18 cellular contexts compared by ENCODE assay signal in genomic region chr4:187060551-187060950, GRCh38.
DNase-seq lines count a peak whose midpoint lies in the region; ATAC-seq, FAIRE-seq and TF ChIP-seq lines count a peak whose summit lies in the region.
"Had no signal": no experiment of that assay in that cellular context is flagged by ENCODE, and none has a peak within 500 bp of the region (broad histone marks: within the 10 kb centered on the region; RNA-seq: fewer than 3 reads in every experiment).

No MANE protein-coding gene starts in this region.

- no peak overlapping the region for H3K9ac ChIP-seq in HepG2 (ENCODE audit: insufficient read depth, low read depth, low read length)
- H3K9ac ChIP-seq in IMR-90 (ENCODE audit: low read depth, low read length) = no peak overlapping the region
- H3K9ac ChIP-seq in H1 (replicated peaks in 1 of 4; ENCODE audit: extremely low read depth in 1 of 4, low read depth in 3 of 4, low read length in 3 of 4) = no peak overlapping the region

- H3K79me2 ChIP-seq in HepG2 (ENCODE audit: insufficient read depth, low read length) (no peaks in the 10 kb centered on the region), H1 (ENCODE audit: control insufficient read depth in 1 of 2, insufficient read depth in 2 of 2, low read length in 2 of 2) (no peaks in the 10 kb centered on the region)

- H2BK5ac ChIP-seq in IMR-90 (ENCODE audit: low read depth, low read length, poor library complexity, severe bottlenecking) (no peak overlapping the region), H1 (ENCODE audit: low read depth, low read length) (peak overlapping the region; percentile 40; the same call in 1 of the 2 replicates)

- H3K9me3 ChIP-seq in HepG2 (ENCODE audit: low read length) (no peaks in the 10 kb centered on the region), right lobe of liver (no peaks in the 10 kb centered on the region), IMR-90 (ENCODE audit: control insufficient read depth, insufficient read depth, low read length) (no peaks in the 10 kb centered on the region), H1 (ENCODE audit: insufficient read depth in 2 of 2, low read depth in 1 of 2, low read length in 1 of 2) (no peaks in the 10 kb centered on the region)

- no peak overlapping the region for H3K14ac ChIP-seq in IMR-90 (replicated peaks; ENCODE audit: low read depth, low read length)
- H3K14ac ChIP-seq in H1 (ENCODE audit: insufficient read length) = no peak overlapping the region

- no peak overlapping the region for H2BK20ac ChIP-seq in IMR-90 (ENCODE audit: low read depth, low read length)
- no peak overlapping the region for H2BK20ac ChIP-seq in H1 (ENCODE audit: low read length)

- no peak for TF ChIP-seq EP300 in HepG2 (IDR thresholded peaks at IDR 0.05; ENCODE audit: low read depth in 2 of 2, low read length in 2 of 2)
- TF ChIP-seq EP300 in HepG2 (CRISPR knock-in tag; IDR thresholded peaks at IDR 0.05; ENCODE audit: borderline replicate concordance) = no peak
- TF ChIP-seq EP300 in H1 (IDR thresholded peaks at IDR 0.05; ENCODE audit: borderline replicate concordance in 1 of 2, low read depth in 2 of 2, low read length in 2 of 2) = no peak

- H3K9me1 ChIP-seq in IMR-90 (ENCODE audit: insufficient read depth, low read length) = no peaks in the 10 kb centered on the region

- H3K23ac ChIP-seq in IMR-90 (ENCODE audit: low read depth, low read length) (no peak overlapping the region), H1 (ENCODE audit: insufficient read length) (no peak overlapping the region)

- POLR2A ChIA-PET in HepG2 (lab: Yijun Ruan, JAX) (no interaction called here), IMR-90 (lab: Charles Lee; ENCODE audit: unreplicated experiment) (no interaction called here), H1 (lab: Charles Lee; ENCODE audit: partially characterized antibody) (no interaction called here)

- FAIRE-seq in HepG2 (lab: Jason Lieb, UNC) = no peak
- FAIRE-seq in H1 (lab: Jason Lieb, UNC) = no peak
- FAIRE-seq: D721Med, GM12878, GM18507 had no signal

- no peak for TF ChIP-seq CTCF in HepG2 (CRISPR knock-in tag; IDR thresholded peaks at IDR 0.05)
- TF ChIP-seq CTCF in right lobe of liver (IDR thresholded peaks at IDR 0.05) = no peak
- no peak for TF ChIP-seq CTCF in IMR-90 (conservative IDR thresholded peaks at IDR 0.05; ENCODE audit: low read depth, low read length)
- no peak for TF ChIP-seq CTCF in H1 (IDR thresholded peaks at IDR 0.05; ENCODE audit: control extremely low read depth in 1 of 3, insufficient read depth in 1 of 3, low read depth in 1 of 3, low read length in 3 of 3)

- H2BK15ac ChIP-seq in IMR-90 (ENCODE audit: low read depth, low read length) = no peak overlapping the region
- H2BK15ac ChIP-seq in H1 (ENCODE audit: low read length) = no peak overlapping the region

- TF ChIP-seq POLR2A in HepG2 (IDR thresholded peaks at IDR 0.05; ENCODE audit: insufficient read depth in 1 of 2, low read depth in 2 of 2, low read length in 2 of 2) = no peak
- no peak for TF ChIP-seq POLR2A in right lobe of liver (IDR thresholded peaks at IDR 0.05)
- no peak for TF ChIP-seq POLR2A in IMR-90 (IDR thresholded peaks at IDR 0.05; ENCODE audit: low read depth, low read length)
- TF ChIP-seq POLR2A in H1 (IDR thresholded peaks at IDR 0.05; ENCODE audit: control extremely low read depth in 1 of 2, low read depth in 2 of 2, low read length in 2 of 2) = no peak

- H3K18ac ChIP-seq in IMR-90 (ENCODE audit: low read depth, low read length) = no peak overlapping the region
- no peak overlapping the region for H3K18ac ChIP-seq in H1 (ENCODE audit: extremely low read depth, low read length)

- H4K5ac ChIP-seq in IMR-90 (ENCODE audit: low read depth, low read length) (no peak overlapping the region), H1 (ENCODE audit: insufficient read length, low read depth, low read length) (no peak overlapping the region)

- H3K27me3 ChIP-seq in HepG2 (ENCODE audit: control insufficient read depth in 1 of 2, insufficient read depth in 2 of 2, low read length in 2 of 2) = peaks cover 2 to 33% of the 10 kb centered on the region in 2 experiments; a peak in 3 of 5 replicates
- H3K27me3 ChIP-seq in right lobe of liver = no peaks in the 10 kb centered on the region
- H3K27me3 ChIP-seq in IMR-90 (ENCODE audit: control insufficient read depth, insufficient read depth, low read length) = no peaks in the 10 kb centered on the region
- no peaks in the 10 kb centered on the region for H3K27me3 ChIP-seq in H1 (replicated peaks in 1 of 4; ENCODE audit: control insufficient read depth in 3 of 4, extremely low read depth in 1 of 4, insufficient read depth in 3 of 4, low read length in 3 of 4)

- no peaks in the 10 kb centered on the region for H3K23me2 ChIP-seq in H1 (ENCODE audit: low read depth, low read length)

- no peak overlapping the region for H4K91ac ChIP-seq in IMR-90 (ENCODE audit: insufficient read depth, low read depth, low read length)
- H4K91ac ChIP-seq in H1 (replicated peaks; ENCODE audit: insufficient read length, low read length) = no peak overlapping the region

- H3K4ac ChIP-seq in IMR-90 (ENCODE audit: low read depth, low read length) (no peak overlapping the region), H1 (replicated peaks; ENCODE audit: insufficient read length, low read depth, low read length) (no peak overlapping the region)

- no peak for TF ChIP-seq RAD21 in HepG2 (CRISPR knock-in tag; IDR thresholded peaks at IDR 0.05)
- no peak for TF ChIP-seq RAD21 in IMR-90 (IDR thresholded peaks at IDR 0.05; ENCODE audit: low read length)
- TF ChIP-seq RAD21 in H1 (IDR thresholded peaks at IDR 0.05 in 1 of 2, conservative IDR thresholded peaks at IDR 0.05 in 1 of 2; ENCODE audit: low read depth in 2 of 2, low read length in 2 of 2) = no peak

- dilution Hi-C loops in IMR-90 (cut with HindIII; ENCODE audit: low sequenced_read_pairs, unreplicated experiment) = no loop called here

- H3K4me1 ChIP-seq in HepG2 (ENCODE audit: insufficient read depth, low read length) = no peaks in the 10 kb centered on the region
- H3K4me1 ChIP-seq in right lobe of liver = no peaks in the 10 kb centered on the region
- H3K4me1 ChIP-seq in IMR-90 (ENCODE audit: control insufficient read depth, insufficient read depth, low read length) = no peaks in the 10 kb centered on the region
- H3K4me1 ChIP-seq in H1 (replicated peaks in 1 of 4; ENCODE audit: control insufficient read depth in 3 of 4, insufficient read depth in 4 of 4, low read length in 3 of 4) = no peaks in the 10 kb centered on the region

- H2AFZ ChIP-seq in HepG2 (ENCODE audit: low read length) = no peak overlapping the region
- H2AFZ ChIP-seq in IMR-90 (replicated peaks; ENCODE audit: low read length, poor library complexity) = peak overlapping the region; percentile 37
- no peak overlapping the region for H2AFZ ChIP-seq in H1 (ENCODE audit: low read length)

- H3K36me3 ChIP-seq in HepG2 (replicated peaks in 1 of 2; ENCODE audit: control insufficient read depth in 1 of 2, insufficient read depth in 2 of 2, low read length in 2 of 2) (no peaks in the 10 kb centered on the region), right lobe of liver (no peaks in the 10 kb centered on the region), IMR-90 (ENCODE audit: control insufficient read depth, insufficient read depth, low read length) (no peaks in the 10 kb centered on the region), H1 (ENCODE audit: control insufficient read depth in 2 of 4, insufficient read depth in 4 of 4, low read length in 3 of 4) (no peaks in the 10 kb centered on the region)

- BruUV-seq in HepG2 (replicated peaks; lab: Mats Ljungman, UMichigan) (no TSS peak), IMR-90 (replicated peaks; lab: Mats Ljungman, UMichigan) (no TSS peak)

- peak; percentile 42; the same call in 1 of the 3 replicates for ATAC-seq in HepG2
- no peak for ATAC-seq in right lobe of liver
- ATAC-seq in IMR-90 (ENCODE audit: low read depth) = no peak
- no peak for ATAC-seq in GM21786 (IDR thresholded peaks at IDR 0.05; ENCODE audit: unreplicated experiment)
- ATAC-seq: GM12878 had no signal

- H2BK120ac ChIP-seq in IMR-90 (ENCODE audit: low read depth, low read length) (no peak overlapping the region), H1 (replicated peaks; ENCODE audit: low read depth, low read length) (no peak overlapping the region)

- CTCF ChIA-PET in HepG2 (lab: Yijun Ruan, JAX; ENCODE audit: low intra/inter-chr PET ratio, low total read pairs) = no interaction called here
- CTCF ChIA-PET in IMR-90 (lab: Yijun Ruan, JAX) = interaction anchor here (1.0 kb wide), 1 partner anchor 11 kb away, joined by 3 read pairs; no protein-coding TSS in a partner anchor
- CTCF ChIA-PET in H1 (lab: Charles Lee; ENCODE audit: partially characterized antibody) = interaction anchor here (0.6 kb wide), 2 partner anchors 280 to 991 kb away, joined by 3 read pairs; no protein-coding TSS in a partner anchor

- no peak overlapping the region for H4K8ac ChIP-seq in IMR-90 (ENCODE audit: low read depth in 2 of 2, low read length in 2 of 2)
- H4K8ac ChIP-seq in H1 (ENCODE audit: extremely low read depth, insufficient read depth, low read length) = peak overlapping the region; percentile 53; the same call in 1 of the 2 replicates

- no peak for DNase-seq in HepG2 (ENCODE audit: low spot score)
- no peak for DNase-seq in right lobe of liver
- no peak for DNase-seq in IMR-90
- no peak for DNase-seq in H1 (ENCODE audit: low read depth in 1 of 2, low spot score in 2 of 2)
- DNase-seq in SW 1271 (lab: John Stamatoyannopoulos, UW) = no peak
- no peak for DNase-seq in stimulated activated naive CD4-positive, alpha-beta T cell (lab: John Stamatoyannopoulos, UW)
- DNase-seq: CD4-positive, alpha-beta T cell; CD8-positive, alpha-beta memory T cell; DMS 273 treated with DMSO at 0.1 percent for 48 hours; DMS79; EL; GDM1; GOT3; HCEC 1CT had no signal

- H3K4me2 ChIP-seq in HepG2 (ENCODE audit: low read depth, low read length) (no peak overlapping the region), IMR-90 (ENCODE audit: low read depth, low read length) (no peak overlapping the region), H1 (ENCODE audit: insufficient read depth in 1 of 2, low read depth in 2 of 2, low read length in 2 of 2) (no peak overlapping the region)

- H4K20me1 ChIP-seq in HepG2 (ENCODE audit: insufficient read depth, low read length) = no peaks in the 10 kb centered on the region
- no peaks in the 10 kb centered on the region for H4K20me1 ChIP-seq in IMR-90 (ENCODE audit: insufficient read depth, low read length)
- no peaks in the 10 kb centered on the region for H4K20me1 ChIP-seq in H1 (replicated peaks in 1 of 2; ENCODE audit: control insufficient read depth in 1 of 2, insufficient read depth in 2 of 2, low read length in 2 of 2)

- no peak overlapping the region for H2AK9ac ChIP-seq in IMR-90 (replicated peaks; ENCODE audit: low read depth, low read length, poor library complexity)

- intact Hi-C loops in HepG2 (cut with micrococcal nuclease; ENCODE audit: unreplicated experiment) (no loop called here), right lobe of liver (cut with DNase I) (no loop called here), IMR-90 (cut with micrococcal nuclease) (no loop called here)

- in situ Hi-C loops in HepG2 (cut with HindIII; ENCODE audit: extremely low pct_ligation_motif_present, low pct_unique_long_range_greater_than_20kb) (no loop called here), IMR-90 (cut with MboI; ENCODE audit: low sequenced_read_pairs) (no loop called here)

- WGBS in HepG2 (ENCODE audit: low lambda C conversion rate) = 11% methylated on average over 10 of the region's 14 CpGs
- WGBS in right lobe of liver (ENCODE audit: insufficient coverage, low coverage, low lambda C conversion rate, missing lambda C conversion rate) = 76% methylated on average over 13 of the region's 14 CpGs
- 86% methylated on average over 7 of the region's 14 CpGs; no CpG with 5 or more reads in 1 of the 2 experiments for WGBS in IMR-90 (ENCODE audit: extremely low coverage in 2 of 2, insufficient read length in 1 of 2), 2 experiments
- WGBS in H1 (ENCODE audit: extremely low coverage in 1 of 2, insufficient coverage in 1 of 2, insufficient read length in 1 of 2, insufficient replicate concordance in 2 of 2, low coverage in 1 of 2, low lambda C conversion rate in 2 of 2, missing lambda C conversion rate in 1 of 2), 2 experiments = 91% methylated on average over 14 of the region's 14 CpGs; no CpG with 5 or more reads in 1 of the 2 experiments

- no peaks in the 10 kb centered on the region for H3K79me1 ChIP-seq in IMR-90 (ENCODE audit: low read depth in 1 of 2, low read length in 2 of 2)
- no peaks in the 10 kb centered on the region for H3K79me1 ChIP-seq in H1 (ENCODE audit: low read depth, low read length)

- no peak overlapping the region for H2AK5ac ChIP-seq in IMR-90 (ENCODE audit: low read depth, low read length)
- no peak overlapping the region for H2AK5ac ChIP-seq in H1 (ENCODE audit: low read depth, low read length)

- H3K4me3 ChIP-seq in HepG2 (replicated peaks in 1 of 3; ENCODE audit: insufficient read depth in 1 of 3, low read depth in 2 of 3, low read length in 3 of 3) (no peak overlapping the region), right lobe of liver (no peak overlapping the region), IMR-90 (ENCODE audit: insufficient read depth, low read depth, low read length) (no peak overlapping the region), H1 (ENCODE audit: extremely low read depth in 1 of 4, insufficient read depth in 2 of 4, low read depth in 3 of 4, low read length in 4 of 4) (no peak overlapping the region)
- H3K4me3 ChIP-seq: GM12878 had no signal

- H3K56ac ChIP-seq in IMR-90 (ENCODE audit: extremely low read depth, insufficient read depth, low read length) (no peak overlapping the region), H1 (replicated peaks; ENCODE audit: insufficient read length, low read depth, low read length) (no peak overlapping the region)

- no peak overlapping the region for H2BK12ac ChIP-seq in H1 (ENCODE audit: low read depth, low read length)

- H3K27ac ChIP-seq in HepG2 (ENCODE audit: extremely low read length, insufficient read depth, low read length) (no peak overlapping the region), right lobe of liver (no peak overlapping the region), IMR-90 (ENCODE audit: insufficient read depth, low read length) (no peak overlapping the region), H1 (ENCODE audit: low read depth, low read length) (no peak overlapping the region)
